Comparison of ENCODE assay signal across 1 cellular context in the genomic region with DNA sequence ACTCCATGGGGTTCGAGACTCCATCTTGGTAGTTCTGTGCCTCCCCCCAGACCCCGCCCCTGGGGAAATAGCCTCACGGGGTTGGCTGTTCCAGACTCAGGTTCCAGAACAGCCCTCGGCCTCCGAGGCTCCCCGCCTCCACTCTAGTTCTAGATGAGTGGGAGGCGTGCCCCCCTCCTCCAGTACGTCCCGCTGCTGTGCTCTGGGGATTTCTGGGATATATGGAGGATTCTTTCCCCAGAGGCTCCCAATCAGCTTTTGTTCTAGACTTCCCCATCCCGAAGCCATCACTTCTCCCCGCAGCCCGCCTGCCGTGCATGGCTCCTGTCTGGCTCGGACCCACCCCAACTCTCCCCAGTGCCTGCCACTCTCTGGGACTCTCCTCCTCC.
TF ChIP-seq lines count a peak whose summit lies in the region.

No MANE protein-coding gene starts in this region.

TF ChIP-seq in H1, 55 proteins besides CTCF, POLR2A, EP300 and RAD21:
- TF ChIP-seq, protein P1, sequence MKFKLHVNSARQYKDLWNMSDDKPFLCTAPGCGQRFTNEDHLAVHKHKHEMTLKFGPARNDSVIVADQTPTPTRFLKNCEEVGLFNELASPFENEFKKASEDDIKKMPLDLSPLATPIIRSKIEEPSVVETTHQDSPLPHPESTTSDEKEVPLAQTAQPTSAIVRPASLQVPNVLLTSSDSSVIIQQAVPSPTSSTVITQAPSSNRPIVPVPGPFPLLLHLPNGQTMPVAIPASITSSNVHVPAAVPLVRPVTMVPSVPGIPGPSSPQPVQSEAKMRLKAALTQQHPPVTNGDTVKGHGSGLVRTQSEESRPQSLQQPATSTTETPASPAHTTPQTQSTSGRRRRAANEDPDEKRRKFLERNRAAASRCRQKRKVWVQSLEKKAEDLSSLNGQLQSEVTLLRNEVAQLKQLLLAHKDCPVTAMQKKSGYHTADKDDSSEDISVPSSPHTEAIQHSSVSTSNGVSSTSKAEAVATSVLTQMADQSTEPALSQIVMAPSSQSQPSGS (IDR thresholded peaks at IDR 0.05; ENCODE audit: low read length), result no peak
- TF ChIP-seq SIN3A (conservative IDR thresholded peaks at IDR 0.05 in 1 of 2, IDR thresholded peaks at IDR 0.05 in 1 of 2; ENCODE audit: low read depth in 1 of 2, low read length in 2 of 2) (no peak), KDM1A (IDR thresholded peaks at IDR 0.05; ENCODE audit: borderline replicate concordance, low read length) (no peak), BCL11A (IDR thresholded peaks at IDR 0.05; ENCODE audit: low read depth in 2 of 2, low read length in 2 of 2) (no peak), HDAC2 (IDR thresholded peaks at IDR 0.05; ENCODE audit: borderline replicate concordance in 1 of 2, low read depth in 2 of 2, low read length in 2 of 2) (no peak), POU5F1 (IDR thresholded peaks at IDR 0.05; ENCODE audit: low read depth, low read length) (no peak), PHF8 (conservative IDR thresholded peaks at IDR 0.05; ENCODE audit: low read depth, low read length) (no peak), SAP30 (IDR thresholded peaks at IDR 0.05; ENCODE audit: insufficient read depth, insufficient replicate concordance, low read length) (no peak)
